In the genomic region with DNA sequence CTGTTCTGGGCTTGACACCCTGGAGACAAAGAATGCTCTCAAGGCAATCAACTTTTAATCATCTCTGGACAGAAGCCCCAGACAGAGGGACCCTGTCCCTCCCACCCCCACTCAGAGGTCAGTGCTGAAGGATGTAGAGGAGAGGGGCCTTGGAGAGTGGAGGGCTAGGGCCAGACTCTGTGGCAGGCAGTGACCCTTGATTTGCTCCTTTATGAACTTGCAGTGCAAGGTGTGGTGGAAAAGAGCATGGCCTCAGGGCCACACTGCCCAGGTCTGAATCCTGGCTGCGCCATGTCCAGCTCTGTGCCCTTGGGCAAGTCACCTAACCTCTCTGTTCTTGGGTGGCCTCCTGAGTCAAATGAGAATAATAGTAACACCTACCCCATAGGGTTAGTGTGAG, we compare ENCODE assay signal across 32 cellular contexts.
"Had no signal": no experiment of that assay in that cellular context is flagged by ENCODE, and none has a peak within 500 bp of the region (broad histone marks: within the 10 kb centered on the region; RNA-seq: fewer than 3 reads in every experiment).

No MANE protein-coding gene starts in this region.

- H3K9me3 Mint-ChIP-seq: activated CD4-positive, alpha-beta T cell treated with anti-CD3 and anti-CD28 coated beads, Interleukin-2, amount 10 ng/mL, durations not matched to agents 7 days and 5 days; activated naive CD8-positive, alpha-beta T cell treated with anti-CD3 and anti-CD28 coated beads, Interleukin-2, amount 10 ng/mL, durations not matched to agents 7 days and 5 days; central memory CD8-positive, alpha-beta T cell had no signal

- H3K27ac Mint-ChIP-seq: activated CD4-positive, alpha-beta T cell treated with anti-CD3 and anti-CD28 coated beads, Interleukin-2, amount 10 ng/mL, durations not matched to agents 7 days and 5 days; activated CD8-positive, alpha-beta memory T cell treated with anti-CD3 and anti-CD28 coated beads, Interleukin-2, amount 10 ng/mL, durations not matched to agents 7 days and 5 days; activated naive CD8-positive, alpha-beta T cell treated with anti-CD3 and anti-CD28 coated beads, Interleukin-2, amount 10 ng/mL, durations not matched to agents 7 days and 5 days had no signal

- H3K36me3 Mint-ChIP-seq: activated CD8-positive, alpha-beta memory T cell treated with anti-CD3 and anti-CD28 coated beads, Interleukin-2, amount 10 ng/mL, durations not matched to agents 7 days and 5 days; activated naive CD8-positive, alpha-beta T cell treated with anti-CD3 and anti-CD28 coated beads, Interleukin-2, amount 10 ng/mL, durations not matched to agents 7 days and 5 days had no signal

- DNase-seq: activated CD4-positive, alpha-beta T cell treated with anti-CD3 and anti-CD28 coated beads, Interleukin-2, amount 10 ng/mL, durations not matched to agents 7 days and 5 days; activated CD4-positive, alpha-beta T cell treated with anti-CD3 and anti-CD28 coated beads, Interleukin-2, amount 50 U/mL, for 48 hours; activated CD4-positive, CD25-positive, alpha-beta regulatory T cell; activated CD8-positive, alpha-beta memory T cell treated with anti-CD3 and anti-CD28 coated beads for 24 hours; activated CD8-positive, alpha-beta memory T cell treated with anti-CD3 and anti-CD28 coated beads, Interleukin-2, amount 10 ng/mL, durations not matched to agents 7 days and 5 days; activated CD8-positive, alpha-beta memory T cell treated with anti-CD3 and anti-CD28 coated beads, Interleukin-2, amount 50 U/mL, for 48 hours; activated effector memory CD4-positive, alpha-beta T cell treated with Interleukin-2 at 50 U/mL for 16 hours; activated naive CD4-positive, alpha-beta T cell treated with anti-CD3 and anti-CD28 coated beads, Interleukin-2, amount 50 U/mL, for 16 hours; activated naive CD8-positive, alpha-beta T cell treated with anti-CD3 and anti-CD28 coated beads, Interleukin-2, amount 10 ng/mL, durations not matched to agents 7 days and 5 days; activated T-cell treated with anti-CD3 and anti-CD28 coated beads, Interleukin-2, amount 50 U/mL, for 48 hours; amygdala; MM.1S; MV-4-11; NCI-H1092; NCI-H146; NCI-H187; NCI-H2029 treated with DMSO at 0.1 percent for 48 hours; NCI-H2107; NCI-H2171; NCI-H510A; NCI-H748 treated with DMSO at 0.1 percent for 48 hours; NK-92 treated with Interleukin-12 subunit alpha and Interleukin-12 subunit beta, amount 100 ng/mL, for 24 hours; PC-3; Peyer's patch; SIG-M5; T-helper 1 cell; T-helper 2 cell; T-helper 9 cell; WERI-Rb-1 had no signal

- H3K4me1 Mint-ChIP-seq: activated CD4-positive, alpha-beta T cell treated with anti-CD3 and anti-CD28 coated beads, Interleukin-2, amount 10 ng/mL, durations not matched to agents 7 days and 5 days; activated CD8-positive, alpha-beta memory T cell treated with anti-CD3 and anti-CD28 coated beads, Interleukin-2, amount 10 ng/mL, durations not matched to agents 7 days and 5 days; activated naive CD8-positive, alpha-beta T cell treated with anti-CD3 and anti-CD28 coated beads, Interleukin-2, amount 10 ng/mL, durations not matched to agents 7 days and 5 days; central memory CD8-positive, alpha-beta T cell had no signal

- ATAC-seq: activated CD8-positive, alpha-beta memory T cell treated with anti-CD3 and anti-CD28 coated beads, Interleukin-2, amount 10 ng/mL, durations not matched to agents 7 days and 5 days; PC-3; Right ventricle myocardium inferior; SK-N-SH treated with all-trans-retinoic acid at 6 μM for 48 hours had no signal

- H3K4me3 Mint-ChIP-seq: activated CD4-positive, alpha-beta T cell treated with anti-CD3 and anti-CD28 coated beads, Interleukin-2, amount 10 ng/mL, durations not matched to agents 7 days and 5 days; activated CD8-positive, alpha-beta memory T cell treated with anti-CD3 and anti-CD28 coated beads, Interleukin-2, amount 10 ng/mL, durations not matched to agents 7 days and 5 days; activated naive CD8-positive, alpha-beta T cell treated with anti-CD3 and anti-CD28 coated beads, Interleukin-2, amount 10 ng/mL, durations not matched to agents 7 days and 5 days; central memory CD8-positive, alpha-beta T cell had no signal

- H3K27me3 Mint-ChIP-seq: activated CD4-positive, alpha-beta T cell treated with anti-CD3 and anti-CD28 coated beads, Interleukin-2, amount 10 ng/mL, durations not matched to agents 7 days and 5 days had no signal
